18 cellular contexts compared by ENCODE assay signal in genomic region chr15:25900901-25901300, GRCh38. TPM values are rescaled to one million over a fixed set of nuclear protein-coding genes. Genes with fewer than 3 reads are reported as not detected.
DNase-seq lines count a peak whose midpoint lies in the region; ATAC-seq and TF ChIP-seq lines count a peak whose summit lies in the region.
"Had no signal": no experiment of that assay in that cellular context is flagged by ENCODE, and none has a peak within 500 bp of the region (broad histone marks: within the 10 kb centered on the region; RNA-seq: fewer than 3 reads in every experiment).

No MANE protein-coding gene starts in this region.

- H3K4me1 ChIP-seq in RWPE2 (ENCODE audit: insufficient read depth, poor library complexity, severe bottlenecking) (peaks cover 43% of the 10 kb centered on the region), gastroesophageal sphincter (peaks cover 0 to 43% (median 16%) of the 10 kb centered on the region in 3 donors), gastrocnemius medialis (peaks cover 10 to 11% of the 10 kb centered on the region in 2 donors)

- intact Hi-C loops in gastrocnemius medialis (cut with DNase I; ENCODE audit: low total_unique reads): loop anchor here (5.0 kb wide), 1 partner anchor 224 kb away; no protein-coding TSS in a partner anchor
- intact Hi-C loops in activated naive CD4-positive, alpha-beta T cell treated with anti-CD3 and anti-CD28 coated beads for 36 hours (cut with micrococcal nuclease): no loop called here

- no peak for TF ChIP-seq EP300 in gastroesophageal sphincter (IDR thresholded peaks at IDR 0.05)

- H3K4me3 ChIP-seq in RWPE2 (ENCODE audit: severe bottlenecking): no peak overlapping the region
- H3K4me3 ChIP-seq in gastroesophageal sphincter: no peak overlapping the region
- no peak overlapping the region for H3K4me3 ChIP-seq in gastrocnemius medialis
- H3K4me3 ChIP-seq: thyroid gland had no signal

- no peak overlapping the region for H3K27ac Mint-ChIP-seq in activated naive CD4-positive, alpha-beta T cell treated with anti-CD3 and anti-CD28 coated beads for 36 hours
- H3K27ac Mint-ChIP-seq: activated CD8-positive, alpha-beta T cell treated with anti-CD3 and anti-CD28 coated beads for 36 hours had no signal

- WGBS in gastroesophageal sphincter (ENCODE audit: low coverage in 1 of 2), 2 donors: 60% methylated on average over 2 of the region's 5 CpGs

- in situ Hi-C loops in gastrocnemius medialis (cut with MboI; ENCODE audit: low sequenced_read_pairs in 4 of 4): no loop called here

- TF ChIP-seq POLR2A in gastroesophageal sphincter (IDR thresholded peaks at IDR 0.05) (no peak), gastrocnemius medialis (IDR thresholded peaks at IDR 0.05) (no peak)

- no peaks in the 10 kb centered on the region for H3K36me3 Mint-ChIP-seq in activated naive CD4-positive, alpha-beta T cell treated with anti-CD3 and anti-CD28 coated beads for 36 hours (ENCODE audit: low read depth)

- H3K27ac ChIP-seq in RWPE2 (ENCODE audit: poor library complexity, severe bottlenecking) (peak overlapping the region; percentile 57), gastroesophageal sphincter (peak overlapping the region; percentile 60 to 75 (median 70)), gastrocnemius medialis (peak overlapping the region in 1 of 4 donors; percentile 59)
- H3K27ac ChIP-seq: C4-2B, neutrophil, thyroid gland, VCaP had no signal

- TF ChIP-seq CTCF in RWPE2 (IDR thresholded peaks at IDR 0.05; ENCODE audit: poor library complexity, severe bottlenecking) (no peak), gastroesophageal sphincter (IDR thresholded peaks at IDR 0.05) (no peak), gastrocnemius medialis (IDR thresholded peaks at IDR 0.05 in 4 of 5, conservative IDR thresholded peaks at IDR 0.05 in 1 of 5) (no peak)

- DNase-seq in GM03348 (ENCODE audit: low spot score): peak; percentile 39
- no peak for DNase-seq in RWPE2 (ENCODE audit: low spot score)
- peak; percentile 48 to 66 for DNase-seq in gastrocnemius medialis
- no peak for DNase-seq in NCI-H2107 (lab: John Stamatoyannopoulos, UW)
- DNase-seq in activated naive CD4-positive, alpha-beta T cell treated with anti-CD3 and anti-CD28 coated beads for 36 hours: no peak
- DNase-seq: activated CD8-positive, alpha-beta T cell treated with anti-CD3 and anti-CD28 coated beads for 36 hours; DMS79; midbrain; NCI-H2081 treated with DMSO at 0.1 percent for 48 hours; NCI-H526 treated with DMSO at 0.1 percent for 48 hours; small intestine; thyroid gland had no signal

- no peaks in the 10 kb centered on the region for H3K27me3 ChIP-seq in RWPE2 (ENCODE audit: insufficient read depth, poor library complexity, severe bottlenecking)
- H3K27me3 ChIP-seq in gastroesophageal sphincter: no peaks in the 10 kb centered on the region
- no peaks in the 10 kb centered on the region for H3K27me3 ChIP-seq in gastrocnemius medialis
- H3K27me3 ChIP-seq: neutrophil, thyroid gland had no signal

- no peaks in the 10 kb centered on the region for H3K27me3 Mint-ChIP-seq in activated naive CD4-positive, alpha-beta T cell treated with anti-CD3 and anti-CD28 coated beads for 36 hours (ENCODE audit: low read depth)
- H3K27me3 Mint-ChIP-seq: activated CD8-positive, alpha-beta T cell treated with anti-CD3 and anti-CD28 coated beads for 36 hours had no signal

- H3K4me3 Mint-ChIP-seq in activated naive CD4-positive, alpha-beta T cell treated with anti-CD3 and anti-CD28 coated beads for 36 hours: no peak overlapping the region
- H3K4me3 Mint-ChIP-seq: activated CD8-positive, alpha-beta T cell treated with anti-CD3 and anti-CD28 coated beads for 36 hours had no signal

- H3K9me3 ChIP-seq in RWPE2 (ENCODE audit: severe bottlenecking): no peaks in the 10 kb centered on the region
- no peaks in the 10 kb centered on the region for H3K9me3 ChIP-seq in gastroesophageal sphincter
- no peaks in the 10 kb centered on the region for H3K9me3 ChIP-seq in gastrocnemius medialis
- H3K9me3 ChIP-seq: neutrophil, thyroid gland had no signal

- peaks cover 16% of the 10 kb centered on the region for H3K4me1 Mint-ChIP-seq in activated naive CD4-positive, alpha-beta T cell treated with anti-CD3 and anti-CD28 coated beads for 36 hours (ENCODE audit: low read depth)

- H3K9me3 Mint-ChIP-seq in activated naive CD4-positive, alpha-beta T cell treated with anti-CD3 and anti-CD28 coated beads for 36 hours: no peaks in the 10 kb centered on the region
- H3K9me3 Mint-ChIP-seq: activated CD8-positive, alpha-beta T cell treated with anti-CD3 and anti-CD28 coated beads for 36 hours had no signal

- H3K36me3 ChIP-seq in RWPE2 (ENCODE audit: low read depth): no peaks in the 10 kb centered on the region
- no peaks in the 10 kb centered on the region for H3K36me3 ChIP-seq in gastroesophageal sphincter
- no peaks in the 10 kb centered on the region for H3K36me3 ChIP-seq in gastrocnemius medialis
- H3K36me3 ChIP-seq: neutrophil, thyroid gland had no signal

- ATAC-seq in RWPE2 (ENCODE audit: low read depth): peak; percentile 64
- ATAC-seq in gastroesophageal sphincter: peak; percentile 60
- peak; percentile 95 to 96 for ATAC-seq in gastrocnemius medialis
- no peak for ATAC-seq in GM18511 (IDR thresholded peaks at IDR 0.05; ENCODE audit: unreplicated experiment)
- ATAC-seq: activated CD8-positive, alpha-beta T cell treated with anti-CD3 and anti-CD28 coated beads for 36 hours; Panc1 had no signal

- CTCF ChIA-PET in activated naive CD4-positive, alpha-beta T cell treated with anti-CD3 and anti-CD28 coated beads for 36 hours (lab: Charles Lee): interaction anchor here (1.4 kb wide), 1 partner anchor 33 kb away, joined by 6 read pairs; no protein-coding TSS in a partner anchor

RNA-seq across cellular contexts. Expression of gene ATP10A, which starts 37.8 kb away (rescaled TPM):
- 10 to 100 TPM; 22.9 to 41.8 (median 24.6) TPM for total RNA-seq in gastroesophageal sphincter
- under 1 TPM; 0.36 to 0.56 (median 0.47) TPM for total RNA-seq in gastrocnemius medialis
- total RNA-seq in activated naive CD4-positive, alpha-beta T cell treated with anti-CD3 and anti-CD28 coated beads for 36 hours: 10 to 100 TPM; 11.9 to 13.0 TPM

Comparison
In these comparisons a context has a peak if more than half of its experiments do, and no peak if none do; other contexts are left out.
1. DNase-seq: peak in GM03348 (single experiment) and gastrocnemius medialis (2 of 2); none in RWPE2 (single experiment), NCI-H2107 (single experiment) and activated naive CD4-positive, alpha-beta T cell treated with anti-CD3 and anti-CD28 coated beads for 36 hours (single experiment).
2. RNA of gene ATP10A, which starts 37.8 kb away (total RNA-seq): 22.9 to 41.8 TPM in gastroesophageal sphincter and 11.9 to 13.0 TPM in activated naive CD4-positive, alpha-beta T cell treated with anti-CD3 and anti-CD28 coated beads for 36 hours; 0.36 to 0.56 TPM in gastrocnemius medialis; every median in the first group is over 4 times any median in the second.